In the genomic region with DNA sequence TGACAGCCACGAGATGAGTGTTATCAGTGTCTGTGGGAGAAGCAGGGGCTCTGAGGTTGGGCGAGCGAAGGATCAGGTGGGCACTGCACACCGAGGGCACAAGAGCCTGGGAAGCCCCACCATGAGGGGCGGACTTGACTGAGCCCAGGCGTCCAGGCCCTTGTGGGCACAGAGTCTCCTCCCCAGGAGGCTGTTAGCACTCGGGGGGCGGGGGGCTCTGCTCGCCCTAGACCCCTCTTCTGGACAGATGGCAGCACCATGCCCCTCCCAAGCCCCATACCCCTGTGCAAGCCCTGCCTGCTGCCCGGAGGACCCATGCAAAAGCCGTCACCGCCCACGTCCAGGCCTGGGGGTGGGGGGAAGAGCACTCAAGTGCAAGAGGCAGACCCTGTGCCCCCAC, we compare ENCODE assay signal across 24 cellular contexts.
"Had no signal": no experiment of that assay in that cellular context is flagged by ENCODE, and none has a peak within 500 bp of the region (broad histone marks: within the 10 kb centered on the region; RNA-seq: fewer than 3 reads in every experiment).

No MANE protein-coding gene starts in this region.

- H3K36me3 ChIP-seq: ascending aorta, brain microvascular endothelial cell, thoracic aorta, upper lobe of right lung had no signal

- DNase-seq: activated CD4-positive, alpha-beta T cell treated with anti-CD3 and anti-CD28 coated beads, Interleukin-2, amount 10 ng/mL, durations not matched to agents 7 days and 5 days; activated CD8-positive, alpha-beta memory T cell treated with anti-CD3 and anti-CD28 coated beads, Interleukin-2, amount 10 ng/mL, durations not matched to agents 7 days and 5 days; activated CD8-positive, alpha-beta T cell treated with anti-CD3 and anti-CD28 coated beads for 36 hours; activated gamma-delta T cell treated with Interleukin-2 at 50 U/mL for 16 hours; activated T-cell treated with anti-CD3 and anti-CD28 coated beads for 4 hours; brain microvascular endothelial cell; central memory CD4-positive, alpha-beta T cell; effector memory CD4-positive, alpha-beta T cell; foreskin melanocyte; immature natural killer cell; kidney glomerular epithelial cell; mesendoderm; nephron progenitor cell; occipital lobe; stimulated activated CD4-positive, alpha-beta T cell treated with anti-CD3 and anti-CD28 coated beads, Interleukin-2, amount 100 ng/mL, for 48 hours; stimulated activated naive CD4-positive, alpha-beta T cell treated with Interleukin-2 at 50 U/mL for 16 hours; upper lobe of right lung had no signal

- H2AFZ ChIP-seq: hepatocyte had no signal

- H3K27ac ChIP-seq: ascending aorta, brain microvascular endothelial cell, hepatocyte, thoracic aorta had no signal

- H3K9me3 ChIP-seq: ascending aorta, mucosa of descending colon, thoracic aorta, upper lobe of right lung had no signal

- ATAC-seq: activated CD4-positive, CD25-positive, alpha-beta regulatory T cell treated with anti-CD3 and anti-CD28 coated beads, Interleukin-2, amount 50 U/mL, for 24 hours; activated CD8-positive, alpha-beta memory T cell treated with anti-CD3 and anti-CD28 coated beads, Interleukin-2, amount 10 ng/mL, durations not matched to agents 7 days and 5 days; activated CD8-positive, alpha-beta T cell treated with anti-CD3 and anti-CD28 coated beads for 36 hours; activated naive CD4-positive, alpha-beta T cell treated with anti-CD3 and anti-CD28 coated beads, Interleukin-2, amount 50 U/mL, for 72 hours; esophagus mucosa; mucosa of descending colon; upper lobe of right lung had no signal

- H3K27me3 ChIP-seq: ascending aorta, brain microvascular endothelial cell, hepatocyte, upper lobe of right lung had no signal

- H3K4me3 ChIP-seq: ascending aorta, hepatocyte, mucosa of descending colon, thoracic aorta, upper lobe of right lung had no signal

- H3K4me2 ChIP-seq: hepatocyte had no signal
